ENCODE assay signal across 22 cellular contexts in genomic region chr3:151673974-151674373, GRCh38. TPM values are rescaled to one million over a fixed set of nuclear protein-coding genes. Genes with fewer than 3 reads are reported as not detected.
"Had no signal": no experiment of that assay in that cellular context is flagged by ENCODE, and none has a peak within 500 bp of the region (broad histone marks: within the 10 kb centered on the region; RNA-seq: fewer than 3 reads in every experiment).

No MANE protein-coding gene starts in this region.

- DNase-seq: activated CD4-positive, alpha-beta T cell treated with anti-CD3 and anti-CD28 coated beads for 1 hour; activated CD4-positive, alpha-beta T cell treated with anti-CD3 and anti-CD28 coated beads, Interleukin-2, amount 50 U/mL, for 4 hours; activated effector memory CD4-positive, alpha-beta T cell treated with anti-CD3 and anti-CD28 coated beads, Interleukin-2, amount 50 U/mL, for 16 hours; activated naive CD4-positive, alpha-beta T cell treated with anti-CD3 and anti-CD28 coated beads, Interleukin-2, amount 50 U/mL, for 16 hours; activated T-cell treated with anti-CD3 and anti-CD28 coated beads, Interleukin-2, amount 50 U/mL, for 72 hours; aorta; heart right ventricle; left cardiac atrium; naive thymus-derived CD8-positive, alpha-beta T cell; stimulated activated CD4-positive, alpha-beta T cell treated with anti-CD3 and anti-CD28 coated beads, Interleukin-4, amount 100 ng/mL, for 24 hours; stomach; T-helper 1 cell; T1000; WERI-Rb-1 had no signal

- ATAC-seq: activated T-cell treated with anti-CD3 and anti-CD28 coated beads, Interleukin-2, amount 50 U/mL, for 72 hours; heart right ventricle; left cardiac atrium; naive thymus-derived CD8-positive, alpha-beta T cell; sciatic nerve; stimulated activated effector memory CD8-positive, alpha-beta T cell treated with anti-CD3 and anti-CD28 coated beads, Interleukin-12 subunit alpha, Interleukin-12 subunit beta, amount 100 ng/mL, for 72 hours had no signal

- H3K4me3 ChIP-seq: coronary artery, heart right ventricle, smooth muscle cell, stomach had no signal

RNA-seq across cellular contexts. Expression of gene AADACL2, which starts 59.8 kb away (rescaled TPM):
- total RNA-seq: activated CD8-positive, alpha-beta memory T cell treated with anti-CD3 and anti-CD28 coated beads for 36 hours; activated T-cell treated with anti-CD3 and anti-CD28 coated beads, Interleukin-2, amount 50 U/mL, for 72 hours; heart right ventricle; left cardiac atrium; naive thymus-derived CD8-positive, alpha-beta T cell; osteocyte; pulmonary artery endothelial cell; sciatic nerve; smooth muscle cell; temporal lobe had no signal
